8 cellular contexts compared by ENCODE assay signal in the genomic region with DNA sequence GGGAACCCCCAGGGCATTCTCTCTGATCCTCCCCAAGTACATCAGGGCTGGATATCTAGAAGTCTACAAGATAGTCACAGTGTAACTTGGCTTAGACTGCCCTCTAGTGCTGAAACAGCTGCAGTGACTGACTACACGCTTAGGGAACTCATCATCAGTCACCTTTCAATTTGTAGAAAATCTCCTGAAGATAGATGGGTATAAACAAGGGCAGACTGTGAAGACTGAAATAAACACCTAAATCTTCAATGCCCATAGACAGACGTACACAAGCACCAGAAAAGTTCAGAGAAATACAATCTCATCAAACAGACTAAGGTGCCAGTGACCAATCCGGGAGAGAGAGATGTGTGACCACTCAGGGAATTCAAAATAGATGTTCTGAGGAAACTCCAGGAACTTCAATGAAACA. TPM values are rescaled to one million over a fixed set of nuclear protein-coding genes. Genes with fewer than 3 reads are reported as not detected.
DNase-seq lines count a peak whose midpoint lies in the region; ATAC-seq and TF ChIP-seq lines count a peak whose summit lies in the region.

No MANE protein-coding gene starts in this region.

- H3K4me3 Mint-ChIP-seq in CD4-positive, CD25-positive, alpha-beta regulatory T cell: no peak overlapping the region
- no peak overlapping the region for H3K4me3 Mint-ChIP-seq in activated T-helper 2 cell treated with anti-CD3 and anti-CD28 coated beads, Interferon-gamma antibody, Interleukin-2, Interleukin-4, amounts not matched to agents 10 μg/mL and 5 μg/mL and 100 μg/mL, durations not matched to agents 14 hours and 24 hours and 36 hours (ENCODE audit: low read depth)

- peaks cover 48% of the 10 kb centered on the region for H3K36me3 Mint-ChIP-seq in CD4-positive, CD25-positive, alpha-beta regulatory T cell
- peaks cover 62% of the 10 kb centered on the region for H3K36me3 Mint-ChIP-seq in activated T-helper 2 cell treated with anti-CD3 and anti-CD28 coated beads, Interferon-gamma antibody, Interleukin-2, Interleukin-4, amounts not matched to agents 10 μg/mL and 5 μg/mL and 100 μg/mL, durations not matched to agents 14 hours and 24 hours and 36 hours (ENCODE audit: low read depth)

- intact Hi-C loops in OCI-LY7 (cut with micrococcal nuclease; ENCODE audit: unreplicated experiment): loop anchor here (2.0 kb wide), 2 partner anchors 89 to 687 kb away; no protein-coding TSS in a partner anchor
- intact Hi-C loops in activated T-helper 2 cell treated with anti-CD3 and anti-CD28 coated beads, Interferon-gamma antibody, Interleukin-2, Interleukin-4, amounts not matched to agents 10 μg/mL and 5 μg/mL and 100 μg/mL, durations not matched to agents 14 hours and 24 hours and 36 hours (cut with micrococcal nuclease): loop anchor here (1.0 to 5.0 kb wide), 5 partner anchors 83 to 686 kb away; partner anchors contain the start of gene PPP2R5A

- H4K20me1 ChIP-seq in OCI-LY7 (ENCODE audit: insufficient read depth, low read length): no peaks in the 10 kb centered on the region

- BruUV-seq in OCI-LY7 (replicated peaks; lab: Mats Ljungman, UMichigan): no TSS peak

- no peaks in the 10 kb centered on the region for H3K27me3 ChIP-seq in CD4-positive, CD25-positive, alpha-beta regulatory T cell (ENCODE audit: control insufficient read depth, insufficient read depth, low read length)
- H3K27me3 ChIP-seq in gastroesophageal sphincter: no peaks in the 10 kb centered on the region

- H3K36me3 ChIP-seq in CD4-positive, CD25-positive, alpha-beta regulatory T cell (ENCODE audit: control insufficient read depth, insufficient read depth, low read length): peaks cover 34% of the 10 kb centered on the region
- peaks cover 91% of the 10 kb centered on the region for H3K36me3 ChIP-seq in OCI-LY7 (ENCODE audit: insufficient read depth, low read length)
- peaks cover 0 to 37% of the 10 kb centered on the region in 2 donors for H3K36me3 ChIP-seq in gastroesophageal sphincter

- peak; percentile 80 for ATAC-seq in CD4-positive, CD25-positive, alpha-beta regulatory T cell (ENCODE audit: low read depth in 2 of 2)
- ATAC-seq in GM18873 (IDR thresholded peaks at IDR 0.05; ENCODE audit: low FRiP score, unreplicated experiment) (peak; percentile 59), gastroesophageal sphincter (peak; percentile 74), HG02970 (IDR thresholded peaks at IDR 0.05; ENCODE audit: low FRiP score, unreplicated experiment) (no peak)

- no peak overlapping the region for H3K27ac ChIP-seq in CD4-positive, CD25-positive, alpha-beta regulatory T cell (ENCODE audit: insufficient read depth, low read length, poor library complexity, severe bottlenecking)
- no peak overlapping the region for H3K27ac ChIP-seq in OCI-LY7 (ENCODE audit: low read depth, low read length, poor library complexity, severe bottlenecking)
- H3K27ac ChIP-seq in gastroesophageal sphincter: no peak overlapping the region

- H3K9me3 ChIP-seq in CD4-positive, CD25-positive, alpha-beta regulatory T cell (ENCODE audit: control insufficient read depth in 2 of 2, low read length in 2 of 2): no peaks in the 10 kb centered on the region
- H3K9me3 ChIP-seq in OCI-LY7 (ENCODE audit: low read length) (peaks cover 13% of the 10 kb centered on the region; the same call in 1 of the 2 replicates), gastroesophageal sphincter (no peaks in the 10 kb centered on the region)

- H3K27ac Mint-ChIP-seq in CD4-positive, CD25-positive, alpha-beta regulatory T cell: peak overlapping the region in 1 of 3 donors; percentile 35
- H3K27ac Mint-ChIP-seq in activated T-helper 2 cell treated with anti-CD3 and anti-CD28 coated beads, Interferon-gamma antibody, Interleukin-2, Interleukin-4, amounts not matched to agents 10 μg/mL and 5 μg/mL and 100 μg/mL, durations not matched to agents 14 hours and 24 hours and 36 hours: peak overlapping the region; percentile 17

- CTCF ChIA-PET in OCI-LY7 (lab: Charles Lee; ENCODE audit: unreplicated experiment): interaction anchor here (1.3 kb wide), 1 partner anchor 297 kb away, joined by 4 read pairs; no protein-coding TSS in a partner anchor

- WGBS in gastroesophageal sphincter (ENCODE audit: low coverage in 1 of 2), 2 donors: 60 to 80% methylated on average over 2 to 3 of the region's 3 CpGs

- peak; percentile 25 to 82 (median 55) for DNase-seq in CD4-positive, CD25-positive, alpha-beta regulatory T cell
- DNase-seq in HK-2 (ENCODE audit: unreplicated experiment) (peak; percentile 47), OCI-LY7 (ENCODE audit: low spot score) (peak; percentile 76), pons (ENCODE audit: low spot score) (peak; percentile 71)
- peak; percentile 42 for DNase-seq in activated T-helper 2 cell treated with anti-CD3 and anti-CD28 coated beads, Interferon-gamma antibody, Interleukin-2, Interleukin-4, amounts not matched to agents 10 μg/mL and 5 μg/mL and 100 μg/mL, durations not matched to agents 14 hours and 24 hours and 36 hours (ENCODE audit: low spot score)

- peaks cover 0 to 9% (median 3%) of the 10 kb centered on the region in 4 donors for H3K4me1 Mint-ChIP-seq in CD4-positive, CD25-positive, alpha-beta regulatory T cell
- peaks cover 4% of the 10 kb centered on the region for H3K4me1 Mint-ChIP-seq in activated T-helper 2 cell treated with anti-CD3 and anti-CD28 coated beads, Interferon-gamma antibody, Interleukin-2, Interleukin-4, amounts not matched to agents 10 μg/mL and 5 μg/mL and 100 μg/mL, durations not matched to agents 14 hours and 24 hours and 36 hours (ENCODE audit: low read depth)

- H3K4me2 ChIP-seq in OCI-LY7 (ENCODE audit: low read length): no peak overlapping the region

- no peak overlapping the region for H2AFZ ChIP-seq in OCI-LY7 (ENCODE audit: low read length)

- TF ChIP-seq CTCF in OCI-LY7 (conservative IDR thresholded peaks at IDR 0.05; ENCODE audit: low read length) (peak; percentile 94), gastroesophageal sphincter (IDR thresholded peaks at IDR 0.05) (peak; percentile 59 to 85 (median 82))

- no peaks in the 10 kb centered on the region for H3K4me1 ChIP-seq in CD4-positive, CD25-positive, alpha-beta regulatory T cell (ENCODE audit: control insufficient read depth, insufficient read depth, low read length, poor library complexity, severe bottlenecking)
- H3K4me1 ChIP-seq in OCI-LY7 (ENCODE audit: insufficient read depth, low read length, poor library complexity, severe bottlenecking) (no peaks in the 10 kb centered on the region), gastroesophageal sphincter (peaks cover 0 to 37% (median 0%) of the 10 kb centered on the region in 3 donors)

- H3K27me3 Mint-ChIP-seq in CD4-positive, CD25-positive, alpha-beta regulatory T cell: no peaks in the 10 kb centered on the region
- no peaks in the 10 kb centered on the region for H3K27me3 Mint-ChIP-seq in activated T-helper 2 cell treated with anti-CD3 and anti-CD28 coated beads, Interferon-gamma antibody, Interleukin-2, Interleukin-4, amounts not matched to agents 10 μg/mL and 5 μg/mL and 100 μg/mL, durations not matched to agents 14 hours and 24 hours and 36 hours (ENCODE audit: low read depth)

- no peaks in the 10 kb centered on the region for H3K9me2 ChIP-seq in OCI-LY7 (ENCODE audit: insufficient read depth, low read length)

- H3K79me2 ChIP-seq in OCI-LY7 (ENCODE audit: insufficient read depth, low read depth, low read length): no peaks in the 10 kb centered on the region

- TF ChIP-seq EP300 in gastroesophageal sphincter (IDR thresholded peaks at IDR 0.05): no peak

- TF ChIP-seq POLR2A in gastroesophageal sphincter (IDR thresholded peaks at IDR 0.05): no peak

- H3K9me3 Mint-ChIP-seq in CD4-positive, CD25-positive, alpha-beta regulatory T cell: peaks cover 0 to 3% (median 0%) of the 10 kb centered on the region in 7 donors
- H3K9me3 Mint-ChIP-seq in activated T-helper 2 cell treated with anti-CD3 and anti-CD28 coated beads, Interferon-gamma antibody, Interleukin-2, Interleukin-4, amounts not matched to agents 10 μg/mL and 5 μg/mL and 100 μg/mL, durations not matched to agents 14 hours and 24 hours and 36 hours: peaks cover 11% of the 10 kb centered on the region

- H3K4me3 ChIP-seq in CD4-positive, CD25-positive, alpha-beta regulatory T cell (ENCODE audit: low read depth, low read length): no peak overlapping the region
- H3K4me3 ChIP-seq in OCI-LY7 (ENCODE audit: low read depth, low read length, poor library complexity, severe bottlenecking) (no peak overlapping the region), gastroesophageal sphincter (no peak overlapping the region)

- POLR2A ChIA-PET in OCI-LY7 (lab: Charles Lee): no interaction called here

RNA-seq across cellular contexts. Expression of gene PACC1, which starts 46.6 kb away (rescaled TPM):
- total RNA-seq in CD4-positive, CD25-positive, alpha-beta regulatory T cell: 7.4 TPM
- polyA plus RNA-seq in CD4-positive, CD25-positive, alpha-beta regulatory T cell: 10 to 100 TPM; 11.5 to 17.3 (median 15.2) TPM
- 23.6 and 30.8 TPM in 2 replicates for total RNA-seq in OCI-LY7 (2014; rRNA removed; shearing (Covaris generic))
- total RNA-seq in OCI-LY7 (2022) (15.7 and 17.3 TPM in 2 replicates), gastroesophageal sphincter (1 to 10 TPM; 2.8 to 6.0 (median 3.4) TPM)
- total RNA-seq in activated T-helper 2 cell treated with anti-CD3 and anti-CD28 coated beads, Interferon-gamma antibody, Interleukin-2, Interleukin-4, amounts not matched to agents 10 μg/mL and 5 μg/mL and 100 μg/mL, durations not matched to agents 14 hours and 24 hours and 36 hours: 19.4 and 20.1 TPM in 2 replicates
